Comparison of ENCODE assay signal across 10 cellular contexts in the genomic region with DNA sequence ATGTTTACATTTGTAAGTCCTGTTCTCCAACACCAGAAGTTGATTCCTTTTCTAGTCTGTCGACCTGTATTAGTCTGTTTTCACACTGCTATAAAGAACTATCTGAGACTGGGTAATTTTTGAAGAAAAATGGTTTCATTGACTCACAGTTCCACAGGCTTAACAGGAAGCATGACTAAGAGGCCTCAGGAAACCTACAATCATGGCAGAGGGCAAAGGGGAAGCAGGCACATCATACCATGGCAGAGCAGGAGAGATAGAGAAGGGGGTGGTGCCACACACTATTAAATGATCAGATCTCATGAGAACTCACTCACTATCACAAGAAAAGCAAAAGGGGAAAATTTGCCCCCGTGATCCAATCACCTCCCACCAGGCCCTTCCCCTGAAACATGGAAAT.
A peak's percentile ranks its signal among the peaks of the same experiment; 100 is the strongest.
DNase-seq lines count a peak whose midpoint lies in the region; ATAC-seq, FAIRE-seq and TF ChIP-seq lines count a peak whose summit lies in the region.
"Had no signal": no experiment of that assay in that cellular context is flagged by ENCODE, and none has a peak within 500 bp of the region (broad histone marks: within the 10 kb centered on the region; RNA-seq: fewer than 3 reads in every experiment).

No MANE protein-coding gene starts in this region.

- peak in 1 of 2 experiments; percentile 50; a peak in 2 of 6 replicates for ATAC-seq in A549

- no peaks in the 10 kb centered on the region for H4K20me1 ChIP-seq in hepatocyte (ENCODE audit: insufficient read depth, poor library complexity, severe bottlenecking)

- 54% methylated on average over 2 of the region's 2 CpGs for WGBS in A549 (ENCODE audit: missing lambda C conversion rate)
- 78% methylated on average over 2 of the region's 2 CpGs for whole genome bisulfite sequencing in hepatocyte (ENCODE audit: low lambda C conversion rate, missing lambda C conversion rate)

- H3K4me1 ChIP-seq in A549 (peaks cover 15% of the 10 kb centered on the region), hepatocyte (ENCODE audit: insufficient read depth) (peaks cover 3% of the 10 kb centered on the region)

- no peaks in the 10 kb centered on the region for H3K79me2 ChIP-seq in hepatocyte

- in situ Hi-C loops in SK-MEL-5 (cut with HindIII; ENCODE audit: low pct_unique_long_range_greater_than_20kb, low sequenced_read_pairs), result no loop called here

- no peak for TF ChIP-seq CTCF in A549 (IDR thresholded peaks at IDR 0.05)
- no peak for TF ChIP-seq CTCF in fibroblast of mammary gland (conservative IDR thresholded peaks at IDR 0.05; ENCODE audit: control insufficient read depth, insufficient read depth, low read depth, low read length)
- no peak for TF ChIP-seq CTCF in hepatocyte (IDR thresholded peaks at IDR 0.05; ENCODE audit: poor library complexity)

- H3K4me2 ChIP-seq in A549 (peak overlapping the region; percentile 25; the same call in 1 of the 3 replicates), hepatocyte (no peak overlapping the region)

- CTCF ChIA-PET in A549 (lab: Yijun Ruan, JAX), result no interaction called here

- H3K27ac ChIP-seq in A549 (no peak overlapping the region), hepatocyte (no peak overlapping the region)

- FAIRE-seq in A549 (lab: Jason Lieb, UNC), result no peak
- FAIRE-seq: D721Med had no signal

- DNase-seq in A549 (ENCODE audit: low read depth in 1 of 2, low spot score in 1 of 2) (no peak), H4 (ENCODE audit: low spot score) (peak; percentile 41), SK-MEL-5 (ENCODE audit: low read depth, low spot score) (peak; percentile 31), fibroblast of mammary gland (ENCODE audit: low read depth) (peak; percentile 66), hepatocyte (ENCODE audit: low spot score) (no peak), DMS153 (lab: John Stamatoyannopoulos, UW) (no peak), 8988T (no peak), NCI-H2029 treated with DMSO at 0.1 percent for 48 hours (lab: John Stamatoyannopoulos, UW) (no peak)
- DNase-seq: posterior cingulate gyrus had no signal

- H3K27me3 ChIP-seq in hepatocyte, result no peaks in the 10 kb centered on the region

- no peak overlapping the region for H3K4me3 ChIP-seq in A549
- H3K4me3 ChIP-seq in fibroblast of mammary gland (ENCODE audit: control insufficient read depth, low read depth, low read length), result no peak overlapping the region
- H3K4me3 ChIP-seq in hepatocyte, result no peak overlapping the region

- H3K9me3 ChIP-seq in A549 (no peaks in the 10 kb centered on the region), hepatocyte (ENCODE audit: low read depth) (no peaks in the 10 kb centered on the region)

- POLR2A ChIA-PET in A549 (lab: Yijun Ruan, JAX), result no interaction called here

- TF ChIP-seq RAD21 in A549 (conservative IDR thresholded peaks at IDR 0.05 in 1 of 2, IDR thresholded peaks at IDR 0.05 in 1 of 2), result no peak

- no peak for TF ChIP-seq POLR2A in A549 (IDR thresholded peaks at IDR 0.05; ENCODE audit: low read length)

- no peaks in the 10 kb centered on the region for H3K36me3 ChIP-seq in hepatocyte (replicated peaks; ENCODE audit: insufficient read depth, low read depth)

- no peak for TF ChIP-seq EP300 in A549 (IDR thresholded peaks at IDR 0.05)

- H3K9me2 ChIP-seq in hepatocyte (replicated peaks; ENCODE audit: insufficient read depth), result no peaks in the 10 kb centered on the region

- no peak overlapping the region for H2AFZ ChIP-seq in hepatocyte

TF ChIP-seq in A549, 52 proteins besides CTCF, POLR2A, EP300 and RAD21:
- TF ChIP-seq HEYL (CRISPR knock-in tag; IDR thresholded peaks at IDR 0.05) (no peak), HDAC2 (IDR thresholded peaks at IDR 0.05) (no peak), FOSL2 (IDR thresholded peaks at IDR 0.05) (no peak), FOSL2 (CRISPR knock-in tag; IDR thresholded peaks at IDR 0.05) (peak; percentile 27)
- TF ChIP-seq, protein P1, sequence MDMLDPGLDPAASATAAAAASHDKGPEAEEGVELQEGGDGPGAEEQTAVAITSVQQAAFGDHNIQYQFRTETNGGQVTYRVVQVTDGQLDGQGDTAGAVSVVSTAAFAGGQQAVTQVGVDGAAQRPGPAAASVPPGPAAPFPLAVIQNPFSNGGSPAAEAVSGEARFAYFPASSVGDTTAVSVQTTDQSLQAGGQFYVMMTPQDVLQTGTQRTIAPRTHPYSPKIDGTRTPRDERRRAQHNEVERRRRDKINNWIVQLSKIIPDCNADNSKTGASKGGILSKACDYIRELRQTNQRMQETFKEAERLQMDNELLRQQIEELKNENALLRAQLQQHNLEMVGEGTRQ (IDR thresholded peaks at IDR 0.05), result no peak
TF ChIP-seq in A549: peak in this region for 1.

Comparison
In these comparisons a context has a peak if more than half of its experiments do, and no peak if none do; other contexts are left out.
1. DNase-seq: peak in H4 (single experiment), SK-MEL-5 (single experiment) and fibroblast of mammary gland (single experiment); none in A549 (0 of 2), hepatocyte (single experiment), DMS153 (single experiment), 8988T (single experiment) and NCI-H2029 treated with DMSO at 0.1 percent for 48 hours (single experiment).